In the genomic region with DNA sequence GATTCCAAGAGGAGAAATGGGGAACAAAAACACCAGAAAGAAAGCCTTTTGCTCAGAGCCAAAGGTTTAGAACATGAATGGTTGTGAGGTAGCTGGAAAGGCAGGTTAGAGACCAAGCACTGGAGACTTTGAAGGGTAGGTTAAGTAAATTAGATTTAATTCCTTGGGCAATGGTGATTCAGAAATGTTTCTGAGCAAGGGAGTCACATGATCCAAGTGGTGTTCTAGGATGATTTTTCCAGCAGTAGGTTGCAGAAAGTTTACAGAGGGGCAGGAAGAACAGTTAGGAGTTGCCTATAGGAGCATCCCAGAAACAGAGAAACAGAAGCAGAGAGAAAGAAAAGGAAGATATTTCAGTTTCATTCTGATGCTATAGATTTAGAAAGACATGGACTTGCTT, we compare ENCODE assay signal across 33 cellular contexts.
DNase-seq lines count a peak whose midpoint lies in the region; ATAC-seq, FAIRE-seq and TF ChIP-seq lines count a peak whose summit lies in the region.
"Had no signal": no experiment of that assay in that cellular context is flagged by ENCODE, and none has a peak within 500 bp of the region (broad histone marks: within the 10 kb centered on the region; RNA-seq: fewer than 3 reads in every experiment).

No MANE protein-coding gene starts in this region.

- no peak overlapping the region for H3K27ac Mint-ChIP-seq in HFFc6
- no peak overlapping the region for H3K27ac Mint-ChIP-seq in stimulated activated naive B cell treated with anti-CD40 and anti-IgM and Interleukin-4, amounts not matched to agents 10 μg/mL and 1 μg/mL and 100 μg/mL, for 72 hours
- H3K27ac Mint-ChIP-seq: activated CD8-positive, alpha-beta T cell treated with anti-CD3 and anti-CD28 coated beads, Interleukin-2, amount 10 ng/mL, durations not matched to agents 7 days and 5 days; activated naive CD4-positive, alpha-beta T cell treated with anti-CD3 and anti-CD28 coated beads, Interleukin-2, amount 50 U/mL, for 24 hours; CD4-positive, alpha-beta T cell; natural killer cell treated with Interleukin-12 subunit alpha and Interleukin-12 subunit beta and Interleukin-15 and Interleukin-18, amount 100 ng/mL, for 72 hours; T-helper 1 cell treated with Interleukin-12 subunit alpha and Interleukin-12 subunit beta and Interleukin-4 antibody, amounts not matched to agents 30 μg/mL and 1 μg/mL, for 36 hours had no signal

- peaks cover 16% of the 10 kb centered on the region for H3K4me1 Mint-ChIP-seq in HFFc6 (ENCODE audit: low read depth)
- no peaks in the 10 kb centered on the region for H3K4me1 Mint-ChIP-seq in stimulated activated naive B cell treated with anti-CD40 and anti-IgM and Interleukin-4, amounts not matched to agents 10 μg/mL and 1 μg/mL and 100 μg/mL, for 72 hours
- H3K4me1 Mint-ChIP-seq: activated naive CD4-positive, alpha-beta T cell treated with anti-CD3 and anti-CD28 coated beads, Interleukin-2, amount 50 U/mL, for 24 hours had no signal

- H3K9me3 Mint-ChIP-seq in HFFc6 = no peaks in the 10 kb centered on the region
- H3K9me3 Mint-ChIP-seq in stimulated activated naive B cell treated with anti-CD40 and anti-IgM and Interleukin-4, amounts not matched to agents 10 μg/mL and 1 μg/mL and 100 μg/mL, for 72 hours = no peaks in the 10 kb centered on the region
- H3K9me3 Mint-ChIP-seq: activated naive CD4-positive, alpha-beta T cell treated with anti-CD3 and anti-CD28 coated beads, Interleukin-2, amount 50 U/mL, for 24 hours; CD4-positive, alpha-beta T cell; natural killer cell treated with Interleukin-12 subunit alpha and Interleukin-12 subunit beta and Interleukin-15 and Interleukin-18, amount 100 ng/mL, for 72 hours; T-helper 1 cell treated with Interleukin-12 subunit alpha and Interleukin-12 subunit beta and Interleukin-4 antibody, amounts not matched to agents 30 μg/mL and 1 μg/mL, for 36 hours had no signal

- H3K4me3 Mint-ChIP-seq in HFFc6 = no peak overlapping the region
- H3K4me3 Mint-ChIP-seq in stimulated activated naive B cell treated with anti-CD40 and anti-IgM and Interleukin-4, amounts not matched to agents 10 μg/mL and 1 μg/mL and 100 μg/mL, for 72 hours = no peak overlapping the region
- H3K4me3 Mint-ChIP-seq: activated CD8-positive, alpha-beta T cell treated with anti-CD3 and anti-CD28 coated beads, Interleukin-2, amount 10 ng/mL, durations not matched to agents 7 days and 5 days; activated naive CD4-positive, alpha-beta T cell treated with anti-CD3 and anti-CD28 coated beads, Interleukin-2, amount 50 U/mL, for 24 hours; CD4-positive, alpha-beta T cell; natural killer cell treated with Interleukin-12 subunit alpha and Interleukin-12 subunit beta and Interleukin-15 and Interleukin-18, amount 100 ng/mL, for 72 hours; T-helper 1 cell treated with Interleukin-12 subunit alpha and Interleukin-12 subunit beta and Interleukin-4 antibody, amounts not matched to agents 30 μg/mL and 1 μg/mL, for 36 hours had no signal

- H3K27ac ChIP-seq in ACC112 (ENCODE audit: low read depth, low read length) = no peak overlapping the region
- H3K27ac ChIP-seq: coronary artery, epithelial cell of prostate, gastrocnemius medialis, SK-N-MC, suprapubic skin, upper lobe of right lung had no signal

- H3K36me3 ChIP-seq in ACC112 (ENCODE audit: insufficient read depth, low read length) (no peaks in the 10 kb centered on the region), bronchial epithelial cell (ENCODE audit: control insufficient read depth, insufficient read depth, low read length) (no peaks in the 10 kb centered on the region)
- H3K36me3 ChIP-seq: gastrocnemius medialis, suprapubic skin, upper lobe of right lung had no signal

- peaks cover 3% of the 10 kb centered on the region; the same call in 1 of the 2 replicates for H3K27me3 Mint-ChIP-seq in HFFc6 (ENCODE audit: insufficient read depth)
- peaks cover 0 to 18% of the 10 kb centered on the region in 2 donors for H3K27me3 Mint-ChIP-seq in stimulated activated naive B cell treated with anti-CD40 and anti-IgM and Interleukin-4, amounts not matched to agents 10 μg/mL and 1 μg/mL and 100 μg/mL, for 72 hours

- no peaks in the 10 kb centered on the region for H3K79me2 ChIP-seq in ACC112 (ENCODE audit: control insufficient read depth, insufficient read depth, low read length, unreplicated experiment)

- no peaks in the 10 kb centered on the region for H3K36me3 Mint-ChIP-seq in HFFc6 (ENCODE audit: low read depth)
- no peaks in the 10 kb centered on the region for H3K36me3 Mint-ChIP-seq in stimulated activated naive B cell treated with anti-CD40 and anti-IgM and Interleukin-4, amounts not matched to agents 10 μg/mL and 1 μg/mL and 100 μg/mL, for 72 hours
- H3K36me3 Mint-ChIP-seq: activated naive CD4-positive, alpha-beta T cell treated with anti-CD3 and anti-CD28 coated beads, Interleukin-2, amount 50 U/mL, for 24 hours; natural killer cell treated with Interleukin-12 subunit alpha and Interleukin-12 subunit beta and Interleukin-15 and Interleukin-18, amount 100 ng/mL, for 72 hours had no signal

- no peak for FAIRE-seq in bronchial epithelial cell (lab: Jason Lieb, UNC)
- FAIRE-seq: D721Med, HTR-8/SVneo had no signal

- H2AFZ ChIP-seq in ACC112 (ENCODE audit: low read length, unreplicated experiment) = peak overlapping the region; percentile 16

- H3K4me1 ChIP-seq in ACC112 (ENCODE audit: control insufficient read depth, insufficient read depth, low read length, unreplicated experiment) = no peaks in the 10 kb centered on the region
- H3K4me1 ChIP-seq: gastrocnemius medialis, suprapubic skin, upper lobe of right lung had no signal

- TF ChIP-seq CTCF in HFFc6 (IDR thresholded peaks at IDR 0.05) (no peak), bronchial epithelial cell (IDR thresholded peaks at IDR 0.05; ENCODE audit: insufficient read depth, low read length, severe bottlenecking) (no peak), foreskin fibroblast (IDR thresholded peaks at IDR 0.05; ENCODE audit: low read depth, low read length) (no peak)

- no peak for ATAC-seq in stimulated activated naive B cell treated with anti-CD40 and anti-IgM and Interleukin-4, amounts not matched to agents 10 μg/mL and 1 μg/mL and 100 μg/mL, for 72 hours (replicated peaks)
- ATAC-seq in HG03520 (IDR thresholded peaks at IDR 0.05; ENCODE audit: unreplicated experiment) = no peak
- ATAC-seq in HG03521 (IDR thresholded peaks at IDR 0.05; ENCODE audit: unreplicated experiment) = no peak
- ATAC-seq: activated CD8-positive, alpha-beta T cell treated with anti-CD3 and anti-CD28 coated beads, Interleukin-2, amount 10 ng/mL, durations not matched to agents 7 days and 5 days; gastrocnemius medialis; left cardiac atrium; natural killer cell treated with Interleukin-12 subunit alpha and Interleukin-12 subunit beta and Interleukin-15 and Interleukin-18, amount 100 ng/mL, for 72 hours; PC-3; upper lobe of right lung had no signal

- H3K4me3 ChIP-seq in ACC112 (ENCODE audit: low read depth, low read length) (no peak overlapping the region), bronchial epithelial cell (ENCODE audit: low read depth, low read length) (no peak overlapping the region), foreskin fibroblast (ENCODE audit: low read depth in 1 of 2, low read length in 2 of 2) (no peak overlapping the region)
- H3K4me3 ChIP-seq: coronary artery, gastrocnemius medialis, SK-N-MC, suprapubic skin, upper lobe of right lung had no signal

- DNase-seq in HFFc6 (peak; percentile 5), bronchial epithelial cell (ENCODE audit: low read depth) (peak; percentile 34), foreskin fibroblast (peak; percentile 16 to 56)
- no peak for DNase-seq in stimulated activated naive B cell treated with anti-CD40 and anti-IgM and Interleukin-4, amounts not matched to agents 10 μg/mL and 1 μg/mL and 100 μg/mL, for 72 hours
- DNase-seq in activated CD4-positive, alpha-beta T cell treated with anti-CD3 and anti-CD28 coated beads for 48 hours = no peak
- DNase-seq: 8988T; activated CD4-positive, alpha-beta T cell treated with anti-CD3 and anti-CD28 coated beads for 1 hour; activated CD8-positive, alpha-beta T cell treated with anti-CD3 and anti-CD28 coated beads, Interleukin-2, amount 10 ng/mL, durations not matched to agents 7 days and 5 days; aorta; CD4-positive, alpha-beta T cell; DND-41; effector CD8-positive, alpha-beta T cell; gastrocnemius medialis; KG1; left cardiac atrium; NCI-H1930; NCI-H526; NK-92 treated with Interleukin-12 subunit alpha and Interleukin-12 subunit beta, amount 100 ng/mL, for 24 hours; PC-3; stimulated activated naive CD4-positive, alpha-beta T cell; upper lobe of right lung had no signal

- H3K27me3 ChIP-seq in ACC112 (ENCODE audit: insufficient read depth, low read length) (no peaks in the 10 kb centered on the region), bronchial epithelial cell (ENCODE audit: control insufficient read depth, insufficient read depth, low read length) (no peaks in the 10 kb centered on the region)
- H3K27me3 ChIP-seq: gastrocnemius medialis, suprapubic skin, upper lobe of right lung had no signal

Comparison
In these comparisons a context has a peak if more than half of its experiments do, and no peak if none do; other contexts are left out.
1. DNase-seq: peak in HFFc6 (single experiment), bronchial epithelial cell (single experiment) and foreskin fibroblast (2 of 2); none in stimulated activated naive B cell treated with anti-CD40 and anti-IgM and Interleukin-4, amounts not matched to agents 10 μg/mL and 1 μg/mL and 100 μg/mL, for 72 hours (single experiment) and activated CD4-positive, alpha-beta T cell treated with anti-CD3 and anti-CD28 coated beads for 48 hours (single experiment).